10 cellular contexts compared by ENCODE assay signal in genomic region chr2:218582085-218582484, GRCh38. TPM values are rescaled to one million over a fixed set of nuclear protein-coding genes. Genes with fewer than 3 reads are reported as not detected.
A peak's percentile ranks its signal among the peaks of the same experiment; 100 is the strongest.
DNase-seq lines count a peak whose midpoint lies in the region; ATAC-seq, FAIRE-seq and TF ChIP-seq lines count a peak whose summit lies in the region.
"Had no signal": no experiment of that assay in that cellular context is flagged by ENCODE, and none has a peak within 500 bp of the region (broad histone marks: within the 10 kb centered on the region; RNA-seq: fewer than 3 reads in every experiment).

No MANE protein-coding gene starts in this region.

- H3K4me2 ChIP-seq in fibroblast of lung (ENCODE audit: extremely low read depth, insufficient read depth, low read length) (peak overlapping the region; percentile 33), Karpas-422 (ENCODE audit: low read depth, low read length, poor library complexity, severe bottlenecking) (no peak overlapping the region)

- H3K27me3 ChIP-seq in fibroblast of lung (ENCODE audit: control insufficient read depth, insufficient read depth, low read length) (no peaks in the 10 kb centered on the region), Karpas-422 (ENCODE audit: low read length) (no peaks in the 10 kb centered on the region)

- H3K79me2 ChIP-seq in fibroblast of lung (ENCODE audit: control insufficient read depth, insufficient read depth, low read length) (peaks cover 28% of the 10 kb centered on the region), Karpas-422 (ENCODE audit: low read length) (peaks cover 47% of the 10 kb centered on the region)

- no peaks in the 10 kb centered on the region for H3K9me2 ChIP-seq in Karpas-422 (replicated peaks; ENCODE audit: insufficient read depth, low read length)

- FAIRE-seq in H54 (lab: Jason Lieb, UNC) (peak; percentile 83), RCC 7860 (lab: Jason Lieb, UNC) (peak; percentile 93)
- FAIRE-seq: G401.6 had no signal

- H3K4me3 ChIP-seq in fibroblast of lung (replicated peaks in 1 of 4; ENCODE audit: control extremely low read depth in 1 of 4, insufficient read depth in 1 of 4, low read depth in 3 of 4, low read length in 4 of 4): no peak overlapping the region
- H3K4me3 ChIP-seq in Karpas-422 (ENCODE audit: low read length): no peak overlapping the region
- H3K4me3 ChIP-seq: prostate gland had no signal

- DNase-seq in EL (peak; percentile 89), H54 (ENCODE audit: insufficient read length, low spot score) (peak; percentile 30), RCC 7860 (ENCODE audit: low spot score) (peak; percentile 86), fibroblast of lung (ENCODE audit: low read depth in 2 of 2) (peak; percentile 72 to 88), substantia nigra (lab: John Stamatoyannopoulos, UW) (no peak), Karpas-422 (no peak)

- H3K9ac ChIP-seq in fibroblast of lung (ENCODE audit: insufficient read depth, low read length): no peak overlapping the region
- H3K9ac ChIP-seq in Karpas-422 (ENCODE audit: low read length): no peak overlapping the region

- TF ChIP-seq CTCF in fibroblast of lung (conservative IDR thresholded peaks at IDR 0.05 in 1 of 2, IDR thresholded peaks at IDR 0.05 in 1 of 2; ENCODE audit: low read depth in 1 of 2, low read length in 2 of 2): no peak

- peaks cover 4% of the 10 kb centered on the region for H3K4me1 ChIP-seq in fibroblast of lung (ENCODE audit: control insufficient read depth, extremely low read depth, insufficient read depth, low read length)
- H3K4me1 ChIP-seq in Karpas-422 (ENCODE audit: low read length): peaks cover 5% of the 10 kb centered on the region
- H3K4me1 ChIP-seq: prostate gland had no signal

- TF ChIP-seq POLR2A in H54 (IDR thresholded peaks at IDR 0.05; ENCODE audit: low read depth, low read length): no peak

- H3K36me3 ChIP-seq in fibroblast of lung (ENCODE audit: control insufficient read depth, insufficient read depth, low read length): peaks cover 8% of the 10 kb centered on the region
- peaks cover 29% of the 10 kb centered on the region; the same call in 1 of the 2 replicates for H3K36me3 ChIP-seq in Karpas-422 (ENCODE audit: insufficient read depth, low read length)

- H3K27ac ChIP-seq in fibroblast of lung (ENCODE audit: insufficient read depth, low read length) (peak overlapping the region; percentile 51), substantia nigra (ENCODE audit: low read depth, low read length, poor library complexity, severe bottlenecking) (no peak overlapping the region), Karpas-422 (ENCODE audit: low read length) (no peak overlapping the region)
- H3K27ac ChIP-seq: prostate gland had no signal

- ATAC-seq in GM19467 (IDR thresholded peaks at IDR 0.05; ENCODE audit: unreplicated experiment) (no peak), HG03097 (IDR thresholded peaks at IDR 0.05; ENCODE audit: low FRiP score, unreplicated experiment) (no peak)

- no peak overlapping the region for H2AFZ ChIP-seq in fibroblast of lung (ENCODE audit: low read length)
- no peak overlapping the region for H2AFZ ChIP-seq in Karpas-422 (ENCODE audit: low read length)

- no peaks in the 10 kb centered on the region for H4K20me1 ChIP-seq in fibroblast of lung (ENCODE audit: control insufficient read depth, extremely low read depth, insufficient read depth, low read length)
- peaks cover 14% of the 10 kb centered on the region for H4K20me1 ChIP-seq in Karpas-422 (ENCODE audit: insufficient read depth, low read depth, low read length)

- no peaks in the 10 kb centered on the region for H3K9me3 ChIP-seq in fibroblast of lung (ENCODE audit: control insufficient read depth, insufficient read depth, low read depth, low read length)
- no peaks in the 10 kb centered on the region for H3K9me3 ChIP-seq in Karpas-422 (ENCODE audit: low read length)
- H3K9me3 ChIP-seq: prostate gland had no signal

RNA-seq across cellular contexts. Expression of gene CNOT9, which starts 13.4 kb away (rescaled TPM):
- 31.1 and 31.4 TPM in 2 replicates for total RNA-seq in fibroblast of lung
- polyA plus RNA-seq in fibroblast of lung: 45.9 and 70.1 TPM in 2 replicates
- 27.3 and 41.4 TPM in 2 replicates for polyA plus RNA-seq in fibroblast of lung (2012)
- polyA minus RNA-seq in fibroblast of lung (ENCODE audit: low replicate concordance): 27.2 and 57.3 TPM in 2 replicates
- total RNA-seq in Karpas-422 (2014; rRNA removed; shearing (Covaris generic); ENCODE audit: low replicate concordance): 50.0 and 74.9 TPM in 2 replicates

RNA-seq across cellular contexts. Expression of gene USP37, which starts 13.9 kb away (rescaled TPM):
- 8.3 and 10.3 TPM in 2 replicates for total RNA-seq in fibroblast of lung
- polyA plus RNA-seq in fibroblast of lung: 3.5 and 4.6 TPM in 2 replicates
- 2.4 and 3.2 TPM in 2 replicates for polyA plus RNA-seq in fibroblast of lung (2012)
- polyA minus RNA-seq in fibroblast of lung (ENCODE audit: low replicate concordance): 2.4 and 3.7 TPM in 2 replicates
- total RNA-seq in Karpas-422 (2014; rRNA removed; shearing (Covaris generic); ENCODE audit: low replicate concordance): 8.9 and 16.9 TPM in 2 replicates

RNA-seq across cellular contexts. Expression of gene PLCD4, which starts 25.6 kb away (rescaled TPM):
- 3.9 and 10.7 TPM in 2 replicates for total RNA-seq in fibroblast of lung
- 4.1 and 5.8 TPM in 2 replicates for polyA plus RNA-seq in fibroblast of lung
- 4.8 and 6.8 TPM in 2 replicates for polyA plus RNA-seq in fibroblast of lung (2012)
- 6.6 and 23.8 TPM in 2 replicates for polyA minus RNA-seq in fibroblast of lung (ENCODE audit: low replicate concordance)
- 0.43 TPM in 1 of 2 replicates, not detected in the other for total RNA-seq in Karpas-422 (2014; rRNA removed; shearing (Covaris generic); ENCODE audit: low replicate concordance)

Comparison
In these comparisons a context has a peak if more than half of its experiments do, and no peak if none do; other contexts are left out.
1. DNase-seq: peak in EL (single experiment), H54 (single experiment), RCC 7860 (single experiment) and fibroblast of lung (2 of 2); none in substantia nigra (0 of 49) and Karpas-422 (single experiment).